Comparison of ENCODE assay signal across 11 cellular contexts in genomic region chr10:125000366-125001312, GRCh38. TPM values are rescaled to one million over a fixed set of nuclear protein-coding genes. Genes with fewer than 3 reads are reported as not detected.
DNase-seq lines count a peak whose midpoint lies in the region; ATAC-seq, FAIRE-seq and TF ChIP-seq lines count a peak whose summit lies in the region.
"Had no signal": no experiment of that assay in that cellular context is flagged by ENCODE, and none has a peak within 500 bp of the region (broad histone marks: within the 10 kb centered on the region; RNA-seq: fewer than 3 reads in every experiment).

No MANE protein-coding gene starts in this region.

- no peak overlapping the region for H4K5ac ChIP-seq in H1 (ENCODE audit: insufficient read length, low read depth, low read length)

- H4K8ac ChIP-seq in H1 (ENCODE audit: extremely low read depth, insufficient read depth, low read length), result no peak overlapping the region; the same call in 1 of the 2 replicates

- no peak for TF ChIP-seq POLR2A in breast epithelium (IDR thresholded peaks at IDR 0.05)
- TF ChIP-seq POLR2A in H1 (IDR thresholded peaks at IDR 0.05; ENCODE audit: control extremely low read depth in 1 of 2, low read depth in 2 of 2, low read length in 2 of 2), result no peak; a peak in 1 of 3 replicates
- no peak for TF ChIP-seq POLR2A in vagina (IDR thresholded peaks at IDR 0.05)

- no peaks in the 10 kb centered on the region for H3K27me3 Mint-ChIP-seq in MCF 10A (ENCODE audit: insufficient read depth, unreplicated experiment)

- H3K18ac ChIP-seq in H1 (ENCODE audit: extremely low read depth, low read length), result no peak overlapping the region

- WGBS in H1 (ENCODE audit: extremely low coverage in 1 of 2, insufficient coverage in 1 of 2, insufficient read length in 1 of 2, insufficient replicate concordance in 2 of 2, low coverage in 1 of 2, low lambda C conversion rate in 2 of 2, missing lambda C conversion rate in 1 of 2), 2 experiments, result 91% methylated on average over 34 of the region's 35 CpGs; no CpG with 5 or more reads in 1 of the 2 experiments
- WGBS in mesodermal cell (ENCODE audit: insufficient coverage in 2 of 2), 2 experiments, result 91 to 94% methylated on average over 31 to 35 of the region's 35 CpGs

- H3K27ac ChIP-seq in breast epithelium, result peak overlapping the region; percentile 74 to 85
- H3K27ac ChIP-seq in H1 (ENCODE audit: low read depth, low read length), result no peak overlapping the region; the same call in 1 of the 2 replicates
- H3K27ac ChIP-seq in mesodermal cell (ENCODE audit: low read depth, low read length, severe bottlenecking), result peak overlapping the region; percentile 29
- peak overlapping the region; percentile 72 for H3K27ac ChIP-seq in vagina
- H3K27ac ChIP-seq: neutrophil had no signal

- no peak overlapping the region for H2BK15ac ChIP-seq in H1 (ENCODE audit: low read length)

- no peak overlapping the region for H2AK5ac ChIP-seq in H1 (ENCODE audit: low read depth, low read length)

- CTCF ChIA-PET in MCF 10A (lab: Yijun Ruan, JAX), result interaction anchor here (0.6 kb wide), 1 partner anchor 66 kb away, joined by 3 read pairs; no protein-coding TSS in a partner anchor
- CTCF ChIA-PET in H1 (lab: Charles Lee; ENCODE audit: partially characterized antibody), result interaction anchor here (0.6 to 2.5 kb wide), 14 partner anchors 8 to 352 kb away, joined by 3 to 10 read pairs (median 3); no protein-coding TSS in a partner anchor

- no peak overlapping the region for H3K56ac ChIP-seq in H1 (replicated peaks; ENCODE audit: insufficient read length, low read depth, low read length)

- H2BK120ac ChIP-seq in H1 (replicated peaks; ENCODE audit: low read depth, low read length), result no peak overlapping the region

- no peaks in the 10 kb centered on the region for H3K9me3 Mint-ChIP-seq in MCF 10A (ENCODE audit: unreplicated experiment)
- H3K9me3 Mint-ChIP-seq: CD8-positive, alpha-beta T cell had no signal

- H3K4me2 ChIP-seq in H1 (ENCODE audit: insufficient read depth in 1 of 2, low read depth in 2 of 2, low read length in 2 of 2), result no peak overlapping the region

- no peak overlapping the region for H3K4ac ChIP-seq in H1 (replicated peaks; ENCODE audit: insufficient read length, low read depth, low read length)

- no peak overlapping the region for H3K23ac ChIP-seq in H1 (ENCODE audit: insufficient read length)

- ATAC-seq in HG03135 (IDR thresholded peaks at IDR 0.05; ENCODE audit: unreplicated experiment) (no peak), HG03457 (IDR thresholded peaks at IDR 0.05; ENCODE audit: unreplicated experiment) (no peak)
- ATAC-seq: CD8-positive, alpha-beta T cell had no signal

- no peak overlapping the region for H2BK20ac ChIP-seq in H1 (ENCODE audit: low read length)

- H3K4me1 Mint-ChIP-seq in MCF 10A (ENCODE audit: insufficient read depth, unreplicated experiment), result no peaks in the 10 kb centered on the region

- H3K27me3 ChIP-seq in breast epithelium (no peaks in the 10 kb centered on the region), H1 (replicated peaks in 1 of 4; ENCODE audit: control insufficient read depth in 3 of 4, extremely low read depth in 1 of 4, insufficient read depth in 3 of 4, low read length in 3 of 4) (no peaks in the 10 kb centered on the region), vagina (no peaks in the 10 kb centered on the region)
- H3K27me3 ChIP-seq: neutrophil had no signal

- TF ChIP-seq RAD21 in H1 (IDR thresholded peaks at IDR 0.05 in 1 of 2, conservative IDR thresholded peaks at IDR 0.05 in 1 of 2; ENCODE audit: low read depth in 2 of 2, low read length in 2 of 2), result peak; percentile 18 to 20; a peak in 2 of 4 replicates

- no peak overlapping the region for H3K4me3 Mint-ChIP-seq in MCF 10A (ENCODE audit: unreplicated experiment)
- H3K4me3 Mint-ChIP-seq: CD8-positive, alpha-beta T cell had no signal

- FAIRE-seq in H1 (lab: Jason Lieb, UNC), result no peak
- FAIRE-seq: endometrium had no signal

- intact Hi-C loops in breast epithelium (cut with DNase I; ENCODE audit: low total_unique reads), result no loop called here
- intact Hi-C loops in MCF 10A (cut with micrococcal nuclease), result no loop called here
- intact Hi-C loops in vagina (cut with DNase I), result no loop called here

- H4K91ac ChIP-seq in H1 (replicated peaks; ENCODE audit: insufficient read length, low read length), result no peak overlapping the region

- peaks cover 23% of the 10 kb centered on the region for H3K79me1 ChIP-seq in H1 (ENCODE audit: low read depth, low read length)

- H4K20me1 ChIP-seq in H1 (replicated peaks in 1 of 2; ENCODE audit: control insufficient read depth in 1 of 2, insufficient read depth in 2 of 2, low read length in 2 of 2), result peaks cover 34 to 41% of the 10 kb centered on the region in 2 experiments

- H3K4me3 ChIP-seq in breast epithelium, result peak overlapping the region in 2 of 3 donors; percentile 10 to 15
- no peak overlapping the region for H3K4me3 ChIP-seq in H1 (ENCODE audit: extremely low read depth in 1 of 4, insufficient read depth in 2 of 4, low read depth in 3 of 4, low read length in 4 of 4)
- no peak overlapping the region for H3K4me3 ChIP-seq in mesodermal cell (ENCODE audit: extremely low read depth, insufficient read depth, low read length, poor library complexity, severe bottlenecking)
- H3K4me3 ChIP-seq in vagina, result peak overlapping the region in 1 of 2 donors; percentile 16

- peak overlapping the region; percentile 60; the same call in 1 of the 2 replicates for H2BK5ac ChIP-seq in H1 (ENCODE audit: low read depth, low read length)

- peaks cover 81% of the 10 kb centered on the region for H3K36me3 Mint-ChIP-seq in MCF 10A (ENCODE audit: insufficient read depth, unreplicated experiment)
- H3K36me3 Mint-ChIP-seq: CD8-positive, alpha-beta T cell had no signal

- H2AFZ ChIP-seq in H1 (ENCODE audit: low read length), result no peak overlapping the region

- H3K4me1 ChIP-seq in breast epithelium (peaks cover 9 to 32% of the 10 kb centered on the region in 2 donors), H1 (replicated peaks in 1 of 4; ENCODE audit: control insufficient read depth in 3 of 4, insufficient read depth in 4 of 4, low read length in 3 of 4) (peaks cover 0 to 4% (median 0%) of the 10 kb centered on the region in 4 experiments; a peak in 1 of 7 replicates), mesodermal cell (ENCODE audit: control insufficient read depth, insufficient read depth, low read length, poor library complexity, severe bottlenecking) (peaks cover 11% of the 10 kb centered on the region), vagina (peaks cover 53% of the 10 kb centered on the region)

- H2BK12ac ChIP-seq in H1 (ENCODE audit: low read depth, low read length), result no peak overlapping the region

- no peak for TF ChIP-seq EP300 in H1 (IDR thresholded peaks at IDR 0.05; ENCODE audit: borderline replicate concordance in 1 of 2, low read depth in 2 of 2, low read length in 2 of 2)

- DNase-seq in breast epithelium (ENCODE audit: low spot score in 2 of 2), result peak in 1 of 2 donors; percentile 31
- DNase-seq in MCF 10A (ENCODE audit: unreplicated experiment), result no peak
- no peak for DNase-seq in H1 (ENCODE audit: low read depth in 1 of 2, low spot score in 2 of 2)
- DNase-seq in vagina (ENCODE audit: extremely low spot score in 2 of 2), result no peak
- DNase-seq in NCI-H2029 treated with DMSO at 0.1 percent for 48 hours (lab: John Stamatoyannopoulos, UW), result no peak

- BruUV-seq in MCF 10A (replicated peaks; lab: Mats Ljungman, UMichigan), result no TSS peak

- no peaks in the 10 kb centered on the region for H3K23me2 ChIP-seq in H1 (ENCODE audit: low read depth, low read length)

- H3K14ac ChIP-seq in H1 (ENCODE audit: insufficient read length), result no peak overlapping the region

- H3K79me2 ChIP-seq in H1 (ENCODE audit: control insufficient read depth in 1 of 2, insufficient read depth in 2 of 2, low read length in 2 of 2), result peaks cover 0 to 44% of the 10 kb centered on the region in 2 experiments; a peak in 2 of 4 replicates

- no peak overlapping the region for H3K9ac ChIP-seq in H1 (replicated peaks in 1 of 4; ENCODE audit: extremely low read depth in 1 of 4, low read depth in 3 of 4, low read length in 3 of 4)

- no peak overlapping the region for H3K27ac Mint-ChIP-seq in MCF 10A (ENCODE audit: low read depth, unreplicated experiment)
- H3K27ac Mint-ChIP-seq: CD8-positive, alpha-beta T cell had no signal

- POLR2A ChIA-PET in MCF 10A (lab: Yijun Ruan, JAX), result interaction anchor here (0.7 to 1.0 kb wide), 3 partner anchors 11 to 78 kb away, joined by 3 to 4 read pairs (median 3); no protein-coding TSS in a partner anchor
- POLR2A ChIA-PET in H1 (lab: Charles Lee; ENCODE audit: partially characterized antibody), result interaction anchor here (1.0 to 2.5 kb wide), 3 partner anchors 10 to 85 kb away, joined by 3 to 9 read pairs (median 3); no protein-coding TSS in a partner anchor

- TF ChIP-seq CTCF in breast epithelium (IDR thresholded peaks at IDR 0.05) (no peak), MCF 10A (IDR thresholded peaks at IDR 0.05; ENCODE audit: unreplicated experiment) (no peak), H1 (IDR thresholded peaks at IDR 0.05; ENCODE audit: control extremely low read depth in 1 of 3, insufficient read depth in 1 of 3, low read depth in 1 of 3, low read length in 3 of 3) (peak in 1 of 3 experiments; percentile 12; a peak in 1 of 4 replicates), vagina (IDR thresholded peaks at IDR 0.05) (peak in 1 of 3 experiments; percentile 13)

- H3K9me3 ChIP-seq in breast epithelium, result no peaks in the 10 kb centered on the region
- H3K9me3 ChIP-seq in H1 (ENCODE audit: insufficient read depth in 2 of 2, low read depth in 1 of 2, low read length in 1 of 2), result no peaks in the 10 kb centered on the region
- H3K9me3 ChIP-seq in mesodermal cell (ENCODE audit: control insufficient read depth, low read length), result no peaks in the 10 kb centered on the region
- no peaks in the 10 kb centered on the region for H3K9me3 ChIP-seq in vagina
- H3K9me3 ChIP-seq: neutrophil had no signal

- H3K36me3 ChIP-seq in breast epithelium, result no peaks in the 10 kb centered on the region
- H3K36me3 ChIP-seq in H1 (ENCODE audit: control insufficient read depth in 2 of 4, insufficient read depth in 4 of 4, low read length in 3 of 4), result peaks cover 34 to 88% (median 56%) of the 10 kb centered on the region in 4 experiments
- H3K36me3 ChIP-seq in mesodermal cell (ENCODE audit: control insufficient read depth, insufficient read depth, low read length), result peaks cover 95% of the 10 kb centered on the region
- peaks cover 0 to 23% of the 10 kb centered on the region in 2 donors for H3K36me3 ChIP-seq in vagina

RNA-seq across cellular contexts. Expression of gene ZRANB1, which starts 58.7 kb away (rescaled TPM):
- total RNA-seq in breast epithelium (10 to 100 TPM; 32.4 to 37.4 (median 35.1) TPM), MCF 10A (2022) (17.8 and 23.2 TPM in 2 replicates), vagina (23.8 TPM)
- 17.7 and 19.9 TPM in 2 replicates for total RNA-seq in H1 (2021; fragmentation: NEBNext Ultra II Directional; extraction: Animal tissue kit (Norgen Biotek cat#: 25700))
- polyA plus RNA-seq in H1 (2011; rRNA removed), result 3.9 and 6.1 TPM in 2 replicates
- 8.0 TPM for polyA plus RNA-seq in H1 (2011; cell fraction: cytosol; rRNA removed)
- 4.1 TPM for polyA plus RNA-seq in H1 (2011; cell fraction: nucleus; rRNA removed)
- 6.9 to 9.3 TPM (median 8.6 TPM) in 4 replicates for polyA plus RNA-seq in H1 (2012, experiment 1 of 2)
- polyA plus RNA-seq in H1 (2012, experiment 2 of 2), result 0.45 TPM
- 9.5 TPM for polyA plus RNA-seq in H1 (2013, experiment 1 of 2)
- polyA plus RNA-seq in H1 (2013, experiment 2 of 2), result 9.7 TPM
- 23.8 and 27.1 TPM in 2 replicates for polyA minus RNA-seq in H1 (2011; rRNA and poly(A)+ RNA removed)
- 12.5 TPM for polyA minus RNA-seq in H1 (2011; cell fraction: cytosol; rRNA and poly(A)+ RNA removed)
- 30.8 TPM for polyA minus RNA-seq in H1 (2011; cell fraction: nucleus; rRNA and poly(A)+ RNA removed)
- 19.0 TPM for polyA plus RNA-seq in mesodermal cell (2013, experiment 1 of 2)
- polyA plus RNA-seq in mesodermal cell (2013, experiment 2 of 2), result 18.6 TPM

Comparison
In these comparisons a context has a peak if more than half of its experiments do, and no peak if none do; other contexts are left out.
1. H3K4me3 ChIP-seq: peak in breast epithelium (2 of 3); none in H1 (0 of 4) and mesodermal cell (single experiment).